Comparison of ENCODE assay signal across 17 cellular contexts in genomic region chr6:138486249-138487121, GRCh38. TPM values are rescaled to one million over a fixed set of nuclear protein-coding genes. Genes with fewer than 3 reads are reported as not detected.
DNase-seq lines count a peak whose midpoint lies in the region; ATAC-seq and TF ChIP-seq lines count a peak whose summit lies in the region.
"Had no signal": no experiment of that assay in that cellular context is flagged by ENCODE, and none has a peak within 500 bp of the region (broad histone marks: within the 10 kb centered on the region; RNA-seq: fewer than 3 reads in every experiment).

No MANE protein-coding gene starts in this region.

- H3K27me3 ChIP-seq in HUES48 (ENCODE audit: control insufficient read depth, insufficient read depth, low read length): no peaks in the 10 kb centered on the region

- ATAC-seq in mucosa of descending colon (peak; percentile 80), HG03439 (IDR thresholded peaks at IDR 0.05; ENCODE audit: unreplicated experiment) (no peak)
- ATAC-seq: activated CD4-positive, CD25-positive, alpha-beta regulatory T cell treated with anti-CD3 and anti-CD28 coated beads, Interleukin-2, amount 50 U/mL, for 24 hours; T-cell had no signal

- H3K4me1 ChIP-seq in HUES48 (ENCODE audit: control insufficient read depth, insufficient read depth, low read length) (peaks cover 41% of the 10 kb centered on the region), mucosa of descending colon (ENCODE audit: low read depth) (peaks cover 12% of the 10 kb centered on the region)

- intact Hi-C loops in mucosa of descending colon (cut with DNase I, micrococcal nuclease): no loop called here

- H3K36me3 ChIP-seq in HUES48 (ENCODE audit: control insufficient read depth, insufficient read depth, low read length): no peaks in the 10 kb centered on the region
- no peaks in the 10 kb centered on the region for H3K36me3 ChIP-seq in mucosa of descending colon (ENCODE audit: low read depth)

- no peak for TF ChIP-seq CTCF in mucosa of descending colon (IDR thresholded peaks at IDR 0.05)

- H3K27ac ChIP-seq in HUES48 (ENCODE audit: low read depth, low read length): peak overlapping the region; percentile 82
- H3K27ac ChIP-seq: PC-9 had no signal

- DNase-seq in DMS53 (lab: John Stamatoyannopoulos, UW): peak; percentile 77
- peak; percentile 53 for DNase-seq in dermis blood vessel endothelial cell
- DNase-seq in mucosa of descending colon: no peak
- no peak for DNase-seq in T-helper 9 cell
- DNase-seq in NAMALWA (ENCODE audit: low spot score): no peak
- DNase-seq in NCI-H226: no peak
- DNase-seq: activated CD8-positive, alpha-beta memory T cell treated with anti-CD3 and anti-CD28 coated beads, Interleukin-2, amount 50 U/mL, for 48 hours; AML-193; DND-41; immature natural killer cell; NCI-H2171 treated with DMSO at 0.1 percent for 48 hours; PC-9; stimulated activated naive B cell treated with anti-CD40 and anti-IgM and Interleukin-4, amounts not matched to agents 10 μg/mL and 1 μg/mL and 100 μg/mL, for 72 hours; T-cell had no signal

- H3K9me3 ChIP-seq in HUES48 (ENCODE audit: control insufficient read depth, insufficient read depth, low read length) (no peaks in the 10 kb centered on the region), mucosa of descending colon (no peaks in the 10 kb centered on the region)

- H3K9ac ChIP-seq in HUES48 (ENCODE audit: low read depth, low read length): 0 out of 2 replicates have a peak overlapping the region, but pooled peaks have one; percentile 16

- no peak overlapping the region for H3K4me3 ChIP-seq in HUES48 (ENCODE audit: low read depth, low read length)
- H3K4me3 ChIP-seq in mucosa of descending colon: no peak overlapping the region
- H3K4me3 ChIP-seq: PC-9 had no signal

RNA-seq across cellular contexts. Expression of gene NHSL1, which starts 12.8 kb away (rescaled TPM):
- total RNA-seq in dermis blood vessel endothelial cell (45.1 and 78.7 TPM in 2 replicates), mucosa of descending colon (100 to 1,000 TPM in 2 of 3 donors, 10 to 100 TPM in 1; 53.1 to 155 (median 107) TPM)

Comparison
In these comparisons a context has a peak if more than half of its experiments do, and no peak if none do; other contexts are left out.
1. DNase-seq: peak in DMS53 (single experiment) and dermis blood vessel endothelial cell (single experiment); none in mucosa of descending colon (0 of 3), T-helper 9 cell (single experiment), NAMALWA (single experiment) and NCI-H226 (single experiment).